In genomic region chr7:16428672-16429071, GRCh38 we compare ENCODE assay signal across 11 cellular contexts. TPM values are rescaled to one million over a fixed set of nuclear protein-coding genes. Genes with fewer than 3 reads are reported as not detected.
A peak's percentile ranks its signal among the peaks of the same experiment; 100 is the strongest.
DNase-seq lines count a peak whose midpoint lies in the region; TF ChIP-seq lines count a peak whose summit lies in the region.
"Had no signal": no experiment of that assay in that cellular context is flagged by ENCODE, and none has a peak within 500 bp of the region (broad histone marks: within the 10 kb centered on the region; RNA-seq: fewer than 3 reads in every experiment).

No MANE protein-coding gene starts in this region.

- WGBS in SK-N-SH (ENCODE audit: low lambda C conversion rate), result 56% methylated on average over 2 of the region's 2 CpGs
- WGBS in transverse colon (ENCODE audit: low coverage in 1 of 2), 2 donors, result 31 to 47% methylated on average over 2 of the region's 2 CpGs

- no peaks in the 10 kb centered on the region for H3K79me2 ChIP-seq in SK-N-SH (ENCODE audit: insufficient read depth)

- no peak overlapping the region for H3K9ac ChIP-seq in SK-N-SH

- no peak overlapping the region for H3K4me2 ChIP-seq in SK-N-SH

- CTCF ChIA-PET in SK-N-SH (lab: Yijun Ruan, JAX), result interaction anchor here (1.1 kb wide), 1 partner anchor 348 kb away, joined by 5 read pairs; no protein-coding TSS in a partner anchor

- no peak for TF ChIP-seq CTCF in SK-N-SH (IDR thresholded peaks at IDR 0.05)
- TF ChIP-seq CTCF in fibroblast of mammary gland (conservative IDR thresholded peaks at IDR 0.05; ENCODE audit: control insufficient read depth, insufficient read depth, low read depth, low read length), result no peak
- TF ChIP-seq CTCF in transverse colon (IDR thresholded peaks at IDR 0.05), result no peak
- TF ChIP-seq CTCF in GM20000 (IDR thresholded peaks at IDR 0.05; ENCODE audit: extremely low read depth, missing control alignments), result no peak
- TF ChIP-seq CTCF in left ventricle myocardium inferior (IDR thresholded peaks at IDR 0.05; ENCODE audit: borderline replicate concordance), result no peak

- TF ChIP-seq POLR2A in transverse colon (IDR thresholded peaks at IDR 0.05), result no peak

- in situ Hi-C loops in transverse colon (cut with MboI; ENCODE audit: low pct_ligation_motif_present in 1 of 4, low pct_unique_long_range_greater_than_20kb in 1 of 4, low sequenced_read_pairs in 3 of 4), result loop anchor here in 1 of 4 donors (25.0 kb wide), 1 partner anchor 134 kb away; no protein-coding TSS in a partner anchor

- TF ChIP-seq RAD21 in SK-N-SH (IDR thresholded peaks at IDR 0.05; ENCODE audit: low read length), result no peak

- H2AFZ ChIP-seq in SK-N-SH (ENCODE audit: low read depth), result no peak overlapping the region

- TF ChIP-seq EP300 in SK-N-SH (IDR thresholded peaks at IDR 0.05; ENCODE audit: borderline replicate concordance in 1 of 2, low read depth in 1 of 2, low read length in 1 of 2) (peak in 1 of 2 experiments; percentile 74; a peak in 2 of 4 replicates), transverse colon (IDR thresholded peaks at IDR 0.05; ENCODE audit: low read depth) (no peak)

- H4K20me1 ChIP-seq in SK-N-SH (ENCODE audit: insufficient read depth), result no peaks in the 10 kb centered on the region

- H3K4me3 ChIP-seq in SK-N-SH (ENCODE audit: low read depth in 2 of 2, low read length in 1 of 2) (no peak overlapping the region), fibroblast of mammary gland (ENCODE audit: control insufficient read depth, low read depth, low read length) (no peak overlapping the region), transverse colon (no peak overlapping the region), left ventricle myocardium inferior (no peak overlapping the region)
- H3K4me3 ChIP-seq: right atrium auricular region had no signal

- H3K4me1 ChIP-seq in SK-N-SH (ENCODE audit: control insufficient read depth in 1 of 2, insufficient read depth in 2 of 2, low read depth in 1 of 2, low read length in 1 of 2) (no peaks in the 10 kb centered on the region; a peak in 2 of 4 replicates), transverse colon (peaks cover 0 to 4% (median 0%) of the 10 kb centered on the region in 4 donors), left ventricle myocardium inferior (no peaks in the 10 kb centered on the region)
- H3K4me1 ChIP-seq: right atrium auricular region had no signal

- H3K9me3 ChIP-seq in SK-N-SH (no peaks in the 10 kb centered on the region), transverse colon (no peaks in the 10 kb centered on the region), left ventricle myocardium inferior (replicated peaks) (no peaks in the 10 kb centered on the region)
- H3K9me3 ChIP-seq: right atrium auricular region had no signal

- DNase-seq in HT-29 (ENCODE audit: low spot score) (peak; percentile 75), SK-N-SH (no peak), fibroblast of mammary gland (ENCODE audit: low read depth) (peak; percentile 68), transverse colon (peak; percentile 12), GM20000 (ENCODE audit: low spot score) (no peak), left ventricle myocardium inferior (no peak)
- no peak for DNase-seq in effector CD8-positive, alpha-beta T cell (lab: John Stamatoyannopoulos, UW)
- DNase-seq: activated CD8-positive, alpha-beta memory T cell treated with anti-CD3 and anti-CD28 coated beads for 24 hours; caudate nucleus had no signal

- H3K27ac ChIP-seq in SK-N-SH (ENCODE audit: low read depth in 2 of 2, low read length in 1 of 2) (peak overlapping the region in 1 of 2 experiments; percentile 24; a peak in 1 of 4 replicates), transverse colon (no peak overlapping the region), left ventricle myocardium inferior (replicated peaks) (no peak overlapping the region)
- H3K27ac ChIP-seq: right atrium auricular region had no signal

- POLR2A ChIA-PET in SK-N-SH (lab: Yijun Ruan, JAX), result no interaction called here

- no peaks in the 10 kb centered on the region for H3K9me2 ChIP-seq in SK-N-SH

- no peaks in the 10 kb centered on the region for H3F3A ChIP-seq in SK-N-SH (replicated peaks; ENCODE audit: insufficient read depth)

- H3K36me3 ChIP-seq in SK-N-SH (replicated peaks in 1 of 2; ENCODE audit: control insufficient read depth in 1 of 2, insufficient read depth in 2 of 2, low read length in 1 of 2) (no peaks in the 10 kb centered on the region), transverse colon (no peaks in the 10 kb centered on the region), left ventricle myocardium inferior (no peaks in the 10 kb centered on the region)
- H3K36me3 ChIP-seq: right atrium auricular region had no signal

- H3K27me3 ChIP-seq in SK-N-SH (ENCODE audit: insufficient read depth) (no peaks in the 10 kb centered on the region), transverse colon (no peaks in the 10 kb centered on the region), left ventricle myocardium inferior (ENCODE audit: low read depth) (no peaks in the 10 kb centered on the region)
- H3K27me3 ChIP-seq: right atrium auricular region had no signal

- intact Hi-C loops in transverse colon (cut with DNase I; ENCODE audit: low total_unique reads), result no loop called here
- intact Hi-C loops in left ventricle myocardium inferior (cut with micrococcal nuclease), result no loop called here

TF ChIP-seq in SK-N-SH, 30 proteins besides CTCF, POLR2A, EP300 and RAD21:
- TF ChIP-seq RCOR1 (IDR thresholded peaks at IDR 0.05; ENCODE audit: low read length) (no peak), PBX3 (IDR thresholded peaks at IDR 0.05) (peak; percentile 50; the same call in 1 of the 2 replicates), NFIC (IDR thresholded peaks at IDR 0.05; ENCODE audit: borderline replicate concordance) (peak; percentile 46; the same call in 1 of the 2 replicates), GABPA (IDR thresholded peaks at IDR 0.05; ENCODE audit: low read depth) (no peak), TCF12 (IDR thresholded peaks at IDR 0.05) (peak; percentile 92), ELF1 (IDR thresholded peaks at IDR 0.05) (peak; percentile 77), TEAD4 (IDR thresholded peaks at IDR 0.05; ENCODE audit: borderline replicate concordance, insufficient read depth) (peak; percentile 52; the same call in 1 of the 2 replicates), REST (IDR thresholded peaks at IDR 0.05; ENCODE audit: low read depth, low read length) (peak; percentile 74), JUND (IDR thresholded peaks at IDR 0.05) (peak; percentile 53), FOSL2 (IDR thresholded peaks at IDR 0.05; ENCODE audit: borderline replicate concordance, low read depth) (peak; percentile 57; the same call in 1 of the 2 replicates), TAF1 (IDR thresholded peaks at IDR 0.05; ENCODE audit: borderline replicate concordance, low read depth, low read length) (no peak)

RNA-seq across cellular contexts. Expression of gene CRPPA, which starts 7.3 kb away (rescaled TPM):
- total RNA-seq in HT-29 (2014; rRNA removed; shearing (Covaris generic)), result 1.4 and 2.5 TPM in 2 replicates
- 0.15 and 0.31 TPM in 2 replicates for polyA plus RNA-seq in SK-N-SH (2012; rRNA removed)
- polyA plus RNA-seq in SK-N-SH (2012; cell fraction: cytosol; rRNA removed), result 0.34 and 0.46 TPM in 2 replicates
- polyA plus RNA-seq in SK-N-SH (2012; cell fraction: nucleus; rRNA removed), result 0.11 and 0.35 TPM in 2 replicates
- total RNA-seq in transverse colon (1 to 10 TPM in 3 of 4 donors, under 1 TPM in 1; 0.80 to 2.6 (median 1.8) TPM), left ventricle myocardium inferior (8.3 TPM)

RNA-seq across cellular contexts. Expression of gene SOSTDC1, which starts 36.9 kb away (rescaled TPM):
- 21.1 and 22.2 TPM in 2 replicates for total RNA-seq in HT-29 (2014; rRNA removed; shearing (Covaris generic))
- 0.13 and 0.81 TPM in 2 replicates for polyA plus RNA-seq in SK-N-SH (2012; rRNA removed)
- polyA plus RNA-seq in SK-N-SH (2012; cell fraction: cytosol; rRNA removed), result 0.58 and 0.71 TPM in 2 replicates
- polyA plus RNA-seq in SK-N-SH (2012; cell fraction: nucleus; rRNA removed), result 0.07 and 0.12 TPM in 2 replicates
- total RNA-seq in transverse colon, result 10 to 100 TPM in 1 of 4 donors, 1 to 10 TPM in 3; 1.5 to 23.2 (median 4.0) TPM
- 0.85 TPM for total RNA-seq in left ventricle myocardium inferior
- total RNA-seq: subcutaneous adipose tissue had no signal

Comparison
In these comparisons a context has a peak if more than half of its experiments do, and no peak if none do; other contexts are left out.
1. DNase-seq: peak in HT-29 (single experiment), fibroblast of mammary gland (single experiment) and transverse colon (single experiment); none in SK-N-SH (single experiment), GM20000 (single experiment), effector CD8-positive, alpha-beta T cell (single experiment) and left ventricle myocardium inferior (single experiment).